ENCODE assay signal across 8 cellular contexts in genomic region chr1:97820470-97821188, GRCh38.
DNase-seq lines count a peak whose midpoint lies in the region; ATAC-seq and TF ChIP-seq lines count a peak whose summit lies in the region.

No MANE protein-coding gene starts in this region.

- TF ChIP-seq CTCF in HFFc6 (IDR thresholded peaks at IDR 0.05) = peak; percentile 79
- peak; percentile 55 for TF ChIP-seq CTCF in endothelial cell (IDR thresholded peaks at IDR 0.05; ENCODE audit: unreplicated experiment)
- peak in 3 of 4 experiments; percentile 59 to 67 (median 64) for TF ChIP-seq CTCF in prostate gland (IDR thresholded peaks at IDR 0.05)
- no peak for TF ChIP-seq CTCF in WTC11 (IDR thresholded peaks at IDR 0.05)

- no peaks in the 10 kb centered on the region for H3K27me3 ChIP-seq in prostate gland (replicated peaks; ENCODE audit: insufficient read depth)

- H3K27ac Mint-ChIP-seq in HFFc6 (no peak overlapping the region), endothelial cell (ENCODE audit: unreplicated experiment) (no peak overlapping the region), WTC11 (no peak overlapping the region)

- CTCF ChIA-PET in WTC11 (lab: Charles Lee) = interaction anchor here (0.7 kb wide), 1 partner anchor 173 kb away, joined by 3 read pairs; no protein-coding TSS in a partner anchor

- TF ChIP-seq POLR2A in prostate gland (IDR thresholded peaks at IDR 0.05) = no peak

- no peaks in the 10 kb centered on the region for H3K4me1 ChIP-seq in prostate gland (replicated peaks)

- no peak overlapping the region for H3K4me3 ChIP-seq in prostate gland

- WGBS in prostate gland = 36% methylated on average over 6 of the region's 6 CpGs

- peaks cover 2% of the 10 kb centered on the region for H3K4me1 Mint-ChIP-seq in HFFc6 (ENCODE audit: low read depth)
- no peaks in the 10 kb centered on the region for H3K4me1 Mint-ChIP-seq in endothelial cell (ENCODE audit: unreplicated experiment)
- H3K4me1 Mint-ChIP-seq in WTC11 = peaks cover 17% of the 10 kb centered on the region

- no peaks in the 10 kb centered on the region for H3K36me3 ChIP-seq in prostate gland

- no peaks in the 10 kb centered on the region; the same call in 1 of the 2 replicates for H3K27me3 Mint-ChIP-seq in HFFc6 (ENCODE audit: insufficient read depth)
- H3K27me3 Mint-ChIP-seq in endothelial cell (ENCODE audit: unreplicated experiment) = no peaks in the 10 kb centered on the region
- no peaks in the 10 kb centered on the region for H3K27me3 Mint-ChIP-seq in WTC11 (ENCODE audit: low read depth)

- H3K9me3 Mint-ChIP-seq in HFFc6 (no peaks in the 10 kb centered on the region), endothelial cell (ENCODE audit: unreplicated experiment) (no peaks in the 10 kb centered on the region), WTC11 (no peaks in the 10 kb centered on the region)

- no peak for ATAC-seq in WTC11

- H3K36me3 Mint-ChIP-seq in HFFc6 (ENCODE audit: low read depth) (peaks cover 5% of the 10 kb centered on the region; the same call in 1 of the 2 replicates), endothelial cell (ENCODE audit: low read depth, unreplicated experiment) (no peaks in the 10 kb centered on the region), WTC11 (no peaks in the 10 kb centered on the region)

- intact Hi-C loops in prostate gland (cut with DNase I) = no loop called here

- no peak overlapping the region for H3K27ac ChIP-seq in prostate gland

- POLR2A ChIA-PET in WTC11 (lab: Charles Lee) = no interaction called here

- no peaks in the 10 kb centered on the region for H3K9me3 ChIP-seq in prostate gland

- no peak overlapping the region for H3K4me3 Mint-ChIP-seq in HFFc6
- H3K4me3 Mint-ChIP-seq in endothelial cell (ENCODE audit: unreplicated experiment) = no peak overlapping the region
- no peak overlapping the region for H3K4me3 Mint-ChIP-seq in WTC11

- DNase-seq in DMS153 treated with DMSO at 0.1 percent for 48 hours (lab: John Stamatoyannopoulos, UW; ENCODE audit: unreplicated experiment) (peak; percentile 24), DMS153 (lab: John Stamatoyannopoulos, UW) (no peak), HFFc6 (peak; percentile 52), NCI-H460 (ENCODE audit: extremely low read depth, low read depth) (peak; percentile 19), endothelial cell (ENCODE audit: low spot score) (no peak), prostate gland (ENCODE audit: low spot score) (peak; percentile 12), WTC11 (ENCODE audit: low spot score) (no peak), NCI-H146 treated with DMSO at 0.1 percent for 48 hours (lab: John Stamatoyannopoulos, UW; ENCODE audit: unreplicated experiment) (no peak)

TF ChIP-seq in WTC11, 78 proteins besides CTCF, POLR2A, EP300 and RAD21:
- TF ChIP-seq HMGXB4 (CRISPR knock-in tag; IDR thresholded peaks at IDR 0.05) (no peak), ZNF396 (CRISPR knock-in tag; IDR thresholded peaks at IDR 0.05; ENCODE audit: borderline replicate concordance) (no peak), MXD4 (CRISPR knock-in tag; IDR thresholded peaks at IDR 0.05; ENCODE audit: borderline replicate concordance) (no peak), PREB (CRISPR knock-in tag; IDR thresholded peaks at IDR 0.05; ENCODE audit: borderline replicate concordance) (no peak), ARID4B (CRISPR knock-in tag; IDR thresholded peaks at IDR 0.05; ENCODE audit: borderline replicate concordance) (no peak), FOXP1 (CRISPR knock-in tag; IDR thresholded peaks at IDR 0.05; ENCODE audit: borderline replicate concordance) (no peak), RELA (CRISPR knock-in tag; IDR thresholded peaks at IDR 0.05; ENCODE audit: borderline replicate concordance) (no peak), TEAD1 (CRISPR knock-in tag; IDR thresholded peaks at IDR 0.05) (no peak), NR2C2 (CRISPR knock-in tag; IDR thresholded peaks at IDR 0.05) (no peak), SOX15 (CRISPR knock-in tag; IDR thresholded peaks at IDR 0.05) (no peak), ZNF671 (CRISPR knock-in tag; IDR thresholded peaks at IDR 0.05) (no peak), SMAD4 (CRISPR knock-in tag; IDR thresholded peaks at IDR 0.05) (no peak), CBFB (CRISPR knock-in tag; IDR thresholded peaks at IDR 0.05; ENCODE audit: low read depth) (no peak), FOXP4 (CRISPR knock-in tag; IDR thresholded peaks at IDR 0.05) (no peak), GABPB1 (CRISPR knock-in tag; IDR thresholded peaks at IDR 0.05) (no peak)

Comparison
In these comparisons a context has a peak if more than half of its experiments do, and no peak if none do; other contexts are left out.
1. DNase-seq: peak in DMS153 treated with DMSO at 0.1 percent for 48 hours (single experiment), HFFc6 (single experiment), NCI-H460 (single experiment) and prostate gland (single experiment); none in DMS153 (single experiment), endothelial cell (single experiment), WTC11 (single experiment) and NCI-H146 treated with DMSO at 0.1 percent for 48 hours (single experiment).